8 cellular contexts compared by ENCODE assay signal in the genomic region with DNA sequence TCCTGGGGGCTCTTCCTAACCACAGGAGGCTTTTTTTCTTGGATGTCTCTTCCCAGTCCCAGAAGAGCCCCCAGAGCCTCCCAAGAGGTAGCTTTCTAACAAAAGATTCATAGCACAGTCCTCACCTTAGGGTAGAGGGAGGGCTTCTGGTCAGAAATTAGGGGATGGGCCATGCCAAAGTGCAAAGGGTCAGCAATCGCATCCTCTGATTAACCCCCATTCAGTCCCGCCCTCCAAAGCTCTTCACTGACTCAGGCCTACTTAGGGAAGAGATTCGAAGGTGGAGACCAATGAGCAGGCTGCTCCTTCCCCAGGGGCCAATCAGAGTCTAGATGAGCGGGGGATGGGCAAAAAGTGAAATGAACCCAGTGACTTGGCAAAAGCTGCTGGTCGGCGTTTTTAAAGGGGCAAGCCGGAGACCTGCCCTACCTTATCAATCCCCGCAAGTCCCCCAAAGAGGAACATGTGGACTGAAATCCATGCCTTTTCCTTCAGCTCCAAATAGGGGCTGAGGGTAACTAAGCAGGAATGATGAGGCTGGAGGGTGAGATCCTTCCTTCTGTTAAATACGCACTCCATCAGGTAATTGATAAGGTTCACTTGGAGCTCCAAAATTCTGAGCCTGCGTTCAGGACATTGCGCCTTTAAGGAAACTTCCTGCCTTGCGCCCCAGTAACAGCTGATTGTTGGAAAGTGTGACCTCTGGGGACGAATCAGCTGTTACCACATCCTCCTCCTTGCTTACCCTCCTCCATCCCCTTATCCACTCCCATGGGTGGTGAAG. TPM values are rescaled to one million over a fixed set of nuclear protein-coding genes. Genes with fewer than 3 reads are reported as not detected.
DNase-seq lines count a peak whose midpoint lies in the region; ATAC-seq and TF ChIP-seq lines count a peak whose summit lies in the region.

No MANE protein-coding gene starts in this region.

- peak; percentile 47 for ATAC-seq in GM19035 (IDR thresholded peaks at IDR 0.05; ENCODE audit: unreplicated experiment)
- peak; percentile 43 for ATAC-seq in HG03354 (IDR thresholded peaks at IDR 0.05; ENCODE audit: poor library complexity, severe bottlenecking, unreplicated experiment)

- DNase-seq in AG09319 (ENCODE audit: extremely low read depth, low read depth) (peak; percentile 99), NCI-H460 (ENCODE audit: extremely low read depth, low read depth) (peak; percentile 100), choroid plexus epithelial cell (ENCODE audit: low read depth) (peak; percentile 99), kidney epithelial cell (ENCODE audit: low read depth) (peak; percentile 98)
- peak; percentile 73 to 82 for DNase-seq in activated CD4-positive, alpha-beta T cell treated with anti-CD3 and anti-CD28 coated beads for 24 hours (ENCODE audit: low read depth in 2 of 2)
- DNase-seq in stimulated activated CD4-positive, alpha-beta T cell treated with anti-CD3 and anti-CD28 coated beads, Interleukin-15, amount 100 ng/mL, for 24 hours, result peak; percentile 91

- H3K27me3 ChIP-seq in kidney epithelial cell (ENCODE audit: control insufficient read depth, insufficient read depth, low read length), result no peaks in the 10 kb centered on the region

- TF ChIP-seq CTCF in AG09319 (IDR thresholded peaks at IDR 0.05; ENCODE audit: low read depth, low read length) (no peak), choroid plexus epithelial cell (conservative IDR thresholded peaks at IDR 0.05; ENCODE audit: low read depth, low read length) (no peak), kidney epithelial cell (IDR thresholded peaks at IDR 0.05; ENCODE audit: insufficient read depth, low read length, poor library complexity, severe bottlenecking) (no peak)

- H3K4me3 ChIP-seq in choroid plexus epithelial cell (ENCODE audit: low read depth, low read length) (peak overlapping the region; percentile 81), kidney epithelial cell (ENCODE audit: low read depth, low read length) (peak overlapping the region; percentile 65)

- peaks cover 8% of the 10 kb centered on the region for H3K36me3 ChIP-seq in kidney epithelial cell (ENCODE audit: control insufficient read depth, insufficient read depth, low read length)

RNA-seq across cellular contexts. Expression of gene TLCD2, which starts 6.9 kb away (rescaled TPM):
- total RNA-seq in NCI-H460 (2014; rRNA removed; shearing (Covaris generic)), result 0.98 and 1.6 TPM in 2 replicates
- polyA plus RNA-seq in NCI-H460 (2014; cell fraction: nucleus; rRNA removed), result 0.21 and 0.54 TPM in 2 replicates
- 1.8 and 1.9 TPM in 2 replicates for total RNA-seq in kidney epithelial cell

RNA-seq across cellular contexts. Expression of gene WDR81, which starts 7.4 kb away (rescaled TPM):
- 12.2 and 12.6 TPM in 2 replicates for total RNA-seq in NCI-H460 (2014; rRNA removed; shearing (Covaris generic))
- polyA plus RNA-seq in NCI-H460 (2014; cell fraction: nucleus; rRNA removed), result 26.3 and 29.8 TPM in 2 replicates
- 35.5 and 43.7 TPM in 2 replicates for total RNA-seq in kidney epithelial cell

RNA-seq across cellular contexts. Expression of gene SERPINF2, which starts 25.6 kb away (rescaled TPM):
- 0.09 TPM in 1 of 2 replicates, not detected in the other for total RNA-seq in NCI-H460 (2014; rRNA removed; shearing (Covaris generic))
- polyA plus RNA-seq in NCI-H460 (2014; cell fraction: nucleus; rRNA removed), result not detected in 2 replicates
- total RNA-seq in kidney epithelial cell, result 1.2 and 1.4 TPM in 2 replicates

RNA-seq across cellular contexts. Expression of gene PRPF8, which starts 32.4 kb away (rescaled TPM):
- total RNA-seq in NCI-H460 (2014; rRNA removed; shearing (Covaris generic)), result 112 and 113 TPM in 2 replicates
- 126 and 223 TPM in 2 replicates for polyA plus RNA-seq in NCI-H460 (2014; cell fraction: nucleus; rRNA removed)
- 185 and 220 TPM in 2 replicates for total RNA-seq in kidney epithelial cell

RNA-seq across cellular contexts. Expression of gene SERPINF1, which starts 44.8 kb away (rescaled TPM):
- total RNA-seq in NCI-H460 (2014; rRNA removed; shearing (Covaris generic)), result not detected in 2 replicates
- polyA plus RNA-seq in NCI-H460 (2014; cell fraction: nucleus; rRNA removed), result not detected in 2 replicates
- total RNA-seq in kidney epithelial cell, result 12.7 and 16.1 TPM in 2 replicates

Comparison
In these comparisons a context has a peak if more than half of its experiments do, and no peak if none do; other contexts are left out.
1. Peak in every context shown above with its lines: DNase-seq, ATAC-seq and H3K4me3 ChIP-seq.